ENCODE assay signal across 19 cellular contexts in genomic region chr17:37391146-37391545, GRCh38. TPM values are rescaled to one million over a fixed set of nuclear protein-coding genes. Genes with fewer than 3 reads are reported as not detected.
"Had no signal": no experiment of that assay in that cellular context is flagged by ENCODE, and none has a peak within 500 bp of the region (broad histone marks: within the 10 kb centered on the region; RNA-seq: fewer than 3 reads in every experiment).

No MANE protein-coding gene starts in this region.

- H3K27ac ChIP-seq: colonic mucosa, neutrophil, right atrium auricular region had no signal

- H3K4me3 ChIP-seq: colonic mucosa, right atrium auricular region, smooth muscle cell had no signal

- H3K27me3 ChIP-seq: colonic mucosa, neutrophil, right atrium auricular region had no signal

- H3K9me3 ChIP-seq: colonic mucosa, neutrophil, right atrium auricular region had no signal

- DNase-seq: activated CD4-positive, alpha-beta T cell treated with anti-CD3 and anti-CD28 coated beads, Interleukin-2, amount 10 ng/mL, durations not matched to agents 7 days and 5 days; activated naive CD8-positive, alpha-beta T cell treated with anti-CD3 and anti-CD28 coated beads for 36 hours; anterior cingulate cortex; colonic mucosa; left ventricle myocardium superior; mesendoderm; natural killer cell; T-helper 2 cell had no signal

- H3K36me3 ChIP-seq: colonic mucosa, neutrophil, right atrium auricular region had no signal

- H3K4me2 ChIP-seq: smooth muscle cell had no signal

- ATAC-seq: esophagus mucosa, natural killer cell had no signal

- H3K4me1 ChIP-seq: colonic mucosa had no signal

- FAIRE-seq: bronchial epithelial cell, endometrium, TTC549 had no signal

RNA-seq across cellular contexts. Expression of gene C17orf78, which starts 15.4 kb away (rescaled TPM):
- total RNA-seq: activated CD4-positive, alpha-beta T cell treated with anti-CD3 and anti-CD28 coated beads, Interleukin-2, amount 10 ng/mL, durations not matched to agents 7 days and 5 days; activated naive CD8-positive, alpha-beta T cell treated with anti-CD3 and anti-CD28 coated beads for 36 hours; bronchial epithelial cell; colonic mucosa; esophagus mucosa; kidney epithelial cell; left ventricle myocardium superior; natural killer cell; posterior vena cava; right atrium auricular region; smooth muscle cell; temporal lobe; ureter had no signal
- polyA plus RNA-seq: smooth muscle cell had no signal
